Comparison of ENCODE assay signal across 20 cellular contexts in the genomic region with DNA sequence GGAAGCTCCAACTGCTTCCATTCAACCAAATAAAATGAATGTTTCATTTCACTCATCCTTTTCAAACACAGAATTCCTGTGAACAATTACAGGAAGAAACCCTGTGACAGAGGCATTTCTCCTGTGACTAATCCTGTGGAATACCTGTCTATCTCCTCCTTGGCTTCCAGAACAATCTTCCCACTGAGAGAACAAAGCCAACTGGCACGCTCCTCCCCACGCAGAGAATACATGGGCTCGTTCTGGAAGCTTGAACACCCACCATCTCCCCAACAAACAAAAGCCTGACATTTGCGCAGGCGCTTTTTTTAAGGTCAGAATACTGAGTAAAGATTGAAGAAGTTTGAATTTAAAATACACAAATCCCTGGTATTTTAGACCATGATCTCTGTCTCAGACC.
DNase-seq lines count a peak whose midpoint lies in the region; ATAC-seq and TF ChIP-seq lines count a peak whose summit lies in the region.
"Had no signal": no experiment of that assay in that cellular context is flagged by ENCODE, and none has a peak within 500 bp of the region (broad histone marks: within the 10 kb centered on the region; RNA-seq: fewer than 3 reads in every experiment).

No MANE protein-coding gene starts in this region.

- TF ChIP-seq EP300 in Ishikawa (IDR thresholded peaks at IDR 0.05; ENCODE audit: borderline replicate concordance) = peak; percentile 45; the same call in 1 of the 2 replicates

- ATAC-seq in activated naive CD8-positive, alpha-beta T cell treated with anti-CD3 and anti-CD28 coated beads, Interleukin-2, amount 50 U/mL, for 24 hours = no peak
- ATAC-seq: Panc1 had no signal

- peak overlapping the region; percentile 62 for H3K27ac Mint-ChIP-seq in endothelial cell (ENCODE audit: unreplicated experiment)
- no peak overlapping the region for H3K27ac Mint-ChIP-seq in activated naive CD8-positive, alpha-beta T cell treated with anti-CD3 and anti-CD28 coated beads, Interleukin-2, amount 50 U/mL, for 24 hours
- H3K27ac Mint-ChIP-seq: IgD-negative memory B cell had no signal

- no peak for TF ChIP-seq CTCF in endothelial cell (IDR thresholded peaks at IDR 0.05; ENCODE audit: unreplicated experiment)

- H3K4me1 Mint-ChIP-seq in endothelial cell (ENCODE audit: unreplicated experiment) = peaks cover 13% of the 10 kb centered on the region
- no peaks in the 10 kb centered on the region for H3K4me1 Mint-ChIP-seq in activated naive CD8-positive, alpha-beta T cell treated with anti-CD3 and anti-CD28 coated beads, Interleukin-2, amount 50 U/mL, for 24 hours
- H3K4me1 Mint-ChIP-seq: IgD-negative memory B cell had no signal

- peaks cover 3% of the 10 kb centered on the region for H3K27me3 Mint-ChIP-seq in endothelial cell (ENCODE audit: unreplicated experiment)
- peaks cover 5% of the 10 kb centered on the region for H3K27me3 Mint-ChIP-seq in activated naive CD8-positive, alpha-beta T cell treated with anti-CD3 and anti-CD28 coated beads, Interleukin-2, amount 50 U/mL, for 24 hours

- peaks cover 3% of the 10 kb centered on the region for H3K36me3 Mint-ChIP-seq in endothelial cell (ENCODE audit: low read depth, unreplicated experiment)
- no peaks in the 10 kb centered on the region for H3K36me3 Mint-ChIP-seq in activated naive CD8-positive, alpha-beta T cell treated with anti-CD3 and anti-CD28 coated beads, Interleukin-2, amount 50 U/mL, for 24 hours (ENCODE audit: low read depth)
- H3K36me3 Mint-ChIP-seq: IgD-negative memory B cell had no signal

- no peak for TF ChIP-seq RAD21 in Ishikawa (IDR thresholded peaks at IDR 0.05; ENCODE audit: low read depth)

- DNase-seq in endothelial cell (ENCODE audit: low spot score) (no peak), lung microvascular endothelial cell (ENCODE audit: low read depth in 2 of 2) (peak; percentile 7 to 31), putamen (ENCODE audit: low spot score) (peak; percentile 86), NCI-H146 treated with DMSO at 0.1 percent for 48 hours (lab: John Stamatoyannopoulos, UW; ENCODE audit: unreplicated experiment) (no peak)
- DNase-seq in stimulated activated CD4-positive, alpha-beta T cell treated with anti-CD3 and anti-CD28 coated beads, Interleukin-4, amount 100 ng/mL, for 4 hours = no peak
- DNase-seq in activated naive CD8-positive, alpha-beta T cell treated with anti-CD3 and anti-CD28 coated beads, Interleukin-2, amount 50 U/mL, for 24 hours = no peak
- DNase-seq: BE2C, Calu3, DND-41, NCI-H1092, NCI-H1417 treated with DMSO at 0.1 percent for 48 hours, NCI-H187, NCI-H2171 treated with DMSO at 0.1 percent for 48 hours, NCI-H446, NCI-H524 treated with DMSO at 0.1 percent for 48 hours, NCI-H82, SHP77 had no signal

- no peak overlapping the region for H3K4me3 Mint-ChIP-seq in endothelial cell (ENCODE audit: unreplicated experiment)
- no peak overlapping the region for H3K4me3 Mint-ChIP-seq in activated naive CD8-positive, alpha-beta T cell treated with anti-CD3 and anti-CD28 coated beads, Interleukin-2, amount 50 U/mL, for 24 hours
- H3K4me3 Mint-ChIP-seq: IgD-negative memory B cell had no signal

- no peaks in the 10 kb centered on the region for H3K9me3 Mint-ChIP-seq in endothelial cell (ENCODE audit: unreplicated experiment)
- H3K9me3 Mint-ChIP-seq in activated naive CD8-positive, alpha-beta T cell treated with anti-CD3 and anti-CD28 coated beads, Interleukin-2, amount 50 U/mL, for 24 hours = no peaks in the 10 kb centered on the region

TF ChIP-seq in Ishikawa, 13 proteins besides CTCF, POLR2A, EP300 and RAD21:
- no peak for TF ChIP-seq FOXM1 (IDR thresholded peaks at IDR 0.05; ENCODE audit: borderline replicate concordance, low read depth)
- TF ChIP-seq NFIC (IDR thresholded peaks at IDR 0.05) = peak; percentile 42; the same call in 1 of the 2 replicates
- 0 out of 2 replicates have a peak, but pooled peaks have one; percentile 20 for TF ChIP-seq TEAD4 (IDR thresholded peaks at IDR 0.05)

Comparison
In these comparisons a context has a peak if more than half of its experiments do, and no peak if none do; other contexts are left out.
1. DNase-seq: peak in lung microvascular endothelial cell (2 of 2) and putamen (single experiment); none in endothelial cell (single experiment), NCI-H146 treated with DMSO at 0.1 percent for 48 hours (single experiment), stimulated activated CD4-positive, alpha-beta T cell treated with anti-CD3 and anti-CD28 coated beads, Interleukin-4, amount 100 ng/mL, for 4 hours (0 of 2) and activated naive CD8-positive, alpha-beta T cell treated with anti-CD3 and anti-CD28 coated beads, Interleukin-2, amount 50 U/mL, for 24 hours (single experiment).